ENCODE assay signal across 8 cellular contexts in the genomic region with DNA sequence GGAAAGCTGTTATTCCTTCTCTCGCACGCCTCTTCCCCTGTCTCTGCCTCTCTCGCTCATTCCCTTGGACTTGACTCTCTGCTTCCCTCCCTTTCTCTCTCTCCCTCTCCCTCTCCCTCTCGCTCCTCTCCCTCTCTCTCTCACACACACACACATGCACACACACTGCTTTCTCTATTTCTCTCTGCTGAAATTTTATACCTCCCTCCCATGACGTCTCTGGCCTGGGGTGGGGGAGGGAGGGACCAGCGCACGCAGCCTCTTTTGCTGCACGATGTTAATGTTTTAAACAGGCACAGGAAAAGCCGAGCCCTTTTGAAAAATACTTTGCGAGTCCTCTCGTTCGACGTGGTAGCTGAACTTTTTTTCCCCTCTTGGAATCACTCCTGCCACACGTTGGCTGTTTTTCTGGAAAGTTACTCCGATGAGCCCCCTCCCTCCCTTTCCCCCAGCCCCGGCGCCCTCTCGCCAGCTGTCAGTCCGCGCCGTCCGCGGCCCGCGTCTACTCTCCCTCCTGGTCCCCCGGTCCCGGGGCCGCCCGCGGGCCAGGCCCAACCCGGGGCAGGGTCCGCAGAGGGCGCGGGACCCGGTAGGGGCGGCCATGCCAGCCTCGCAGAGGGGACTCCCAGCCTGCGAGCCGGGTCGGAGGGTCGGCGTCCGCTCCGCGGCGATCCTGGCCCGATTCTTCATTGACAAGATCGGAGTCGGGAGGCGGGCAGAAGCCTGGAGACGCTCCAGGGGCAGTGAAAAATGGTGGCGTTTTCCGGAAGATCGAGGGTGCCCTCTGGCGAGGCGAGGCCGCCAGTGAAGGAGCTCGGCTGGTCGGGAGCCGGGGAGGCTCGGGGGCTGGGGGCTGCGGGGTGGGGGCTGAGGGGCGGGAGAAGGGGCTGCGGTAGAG. TPM values are rescaled to one million over a fixed set of nuclear protein-coding genes. Genes with fewer than 3 reads are reported as not detected.
A peak's percentile ranks its signal among the peaks of the same experiment; 100 is the strongest.
DNase-seq lines count a peak whose midpoint lies in the region; ATAC-seq and TF ChIP-seq lines count a peak whose summit lies in the region.

A gene (minus strand): TSS at position 170 of the 898 bp plus-strand sequence. CDS start 1,102 bp downstream, outside the sequence.

- CTCF ChIA-PET in AG04450 (lab: Charles Lee): interaction anchor here (0.5 to 21.2 kb wide), 47 partner anchors 8 to 687 kb away, joined by 3 to 484 read pairs (median 4); a partner anchor contains a TSS

- no peaks in the 10 kb centered on the region for H3K36me3 Mint-ChIP-seq in endodermal cell (ENCODE audit: low read depth)

- no peaks in the 10 kb centered on the region for H3K9me3 Mint-ChIP-seq in endodermal cell

- POLR2A ChIA-PET in AG04450 (lab: Yijun Ruan, JAX): interaction anchor here (0.9 to 2.1 kb wide), 7 partner anchors 76 to 273 kb away, joined by 3 to 16 read pairs (median 8); no protein-coding TSS in a partner anchor

- no peaks in the 10 kb centered on the region for H3K36me3 ChIP-seq in HUES6 (ENCODE audit: control insufficient read depth, insufficient read depth, low read length)
- no peaks in the 10 kb centered on the region for H3K36me3 ChIP-seq in endodermal cell (ENCODE audit: control insufficient read depth, insufficient read depth, low read length)
- H3K36me3 ChIP-seq in mesodermal cell (ENCODE audit: control insufficient read depth, insufficient read depth, low read length): no peaks in the 10 kb centered on the region

- H3K4me3 Mint-ChIP-seq in endodermal cell: peak within 1 kb of the TSS; percentile 67

- H3K27me3 Mint-ChIP-seq in endodermal cell (ENCODE audit: insufficient read depth): peaks cover 30% of the 10 kb centered on the region

- DNase-seq in AG04450 (ENCODE audit: low read depth, low spot score): peak; percentile 85
- peak; percentile 67 for DNase-seq in NOMO-1 treated with dmso at 0.1 percent for 144 hours (lab: John Stamatoyannopoulos, UW; ENCODE audit: unreplicated experiment)
- DNase-seq in activated CD8-positive, alpha-beta memory T cell treated with anti-CD3 and anti-CD28 coated beads, Interleukin-2, amount 50 U/mL, for 4 hours: peak; percentile 77
- peak; percentile 95 for DNase-seq in endodermal cell
- peak; percentile 39 for DNase-seq in stimulated activated CD8-positive, alpha-beta memory T cell treated with anti-CD3 and anti-CD28 coated beads, Interleukin-12 subunit alpha, Interleukin-12 subunit beta, amount 100 ng/mL, for 24 hours (ENCODE audit: extremely low read depth)

- peak within 1 kb of the TSS; percentile 61 for H3K27ac Mint-ChIP-seq in endodermal cell

- H3K9me3 ChIP-seq in AG04450 (ENCODE audit: control insufficient read depth, insufficient read depth, low read length) (no peaks in the 10 kb centered on the region), HUES6 (ENCODE audit: control insufficient read depth, insufficient read depth, low read depth, low read length) (no peaks in the 10 kb centered on the region), endodermal cell (ENCODE audit: control insufficient read depth, low read length) (no peaks in the 10 kb centered on the region), mesodermal cell (ENCODE audit: control insufficient read depth, low read length) (no peaks in the 10 kb centered on the region)

- H3K4me1 Mint-ChIP-seq in endodermal cell: peaks cover 70% of the 10 kb centered on the region

- H3K27me3 ChIP-seq in AG04450 (ENCODE audit: control insufficient read depth, insufficient read depth, low read length) (peaks cover 3% of the 10 kb centered on the region), HUES6 (ENCODE audit: control insufficient read depth, insufficient read depth, low read length) (peaks cover 28% of the 10 kb centered on the region), endodermal cell (ENCODE audit: control insufficient read depth, insufficient read depth, low read length, poor library complexity, severe bottlenecking) (peaks cover 7% of the 10 kb centered on the region)

- TF ChIP-seq CTCF in AG04450 (IDR thresholded peaks at IDR 0.05; ENCODE audit: low read depth, low read length) (peak; percentile 65), endodermal cell (conservative IDR thresholded peaks at IDR 0.05) (peak; percentile 82)

- H3K9ac ChIP-seq in HUES6 (ENCODE audit: low read length) (peak within 1 kb of the TSS; percentile 18), endodermal cell (ENCODE audit: extremely low read depth, low read length, poor library complexity, severe bottlenecking) (peak within 1 kb of the TSS; percentile 6)

- H3K4me3 ChIP-seq in AG04450 (ENCODE audit: low read depth, low read length) (peak within 1 kb of the TSS; percentile 66), HUES6 (ENCODE audit: low read depth, low read length) (peak within 1 kb of the TSS; percentile 63), endodermal cell (ENCODE audit: low read length) (peak within 1 kb of the TSS; percentile 79), mesodermal cell (ENCODE audit: extremely low read depth, insufficient read depth, low read length, poor library complexity, severe bottlenecking) (peak within 1 kb of the TSS; percentile 66)

- peaks cover 26% of the 10 kb centered on the region for H3K4me1 ChIP-seq in HUES6 (ENCODE audit: control insufficient read depth, insufficient read depth, low read length)
- peaks cover 7% of the 10 kb centered on the region for H3K4me1 ChIP-seq in endodermal cell (ENCODE audit: control insufficient read depth, insufficient read depth, low read length)
- H3K4me1 ChIP-seq in mesodermal cell (ENCODE audit: control insufficient read depth, insufficient read depth, low read length, poor library complexity, severe bottlenecking): peaks cover 26% of the 10 kb centered on the region

- peak; percentile 44 for ATAC-seq in GM19035 (IDR thresholded peaks at IDR 0.05; ENCODE audit: unreplicated experiment)

- H3K27ac ChIP-seq in AG04450 (ENCODE audit: low read depth, low read length) (peak within 1 kb of the TSS; percentile 74), HUES6 (ENCODE audit: low read depth, low read length) (no peak within 1 kb of the TSS), endodermal cell (ENCODE audit: low read depth, low read length) (no peak within 1 kb of the TSS), mesodermal cell (ENCODE audit: low read depth, low read length, severe bottlenecking) (peak within 1 kb of the TSS; percentile 49)

- 1 to 3% methylated on average over 17 to 58 of the region's 64 CpGs for WGBS in endodermal cell (ENCODE audit: insufficient coverage in 1 of 2, insufficient read length in 1 of 2), 2 experiments
- WGBS in mesodermal cell (ENCODE audit: insufficient coverage in 2 of 2), 2 experiments: 1 to 2% methylated on average over 34 to 52 of the region's 64 CpGs

RNA-seq across cellular contexts. Expression of the gene that starts here (rescaled TPM):
- polyA plus RNA-seq in AG04450 (2011; rRNA removed): 3.3 and 3.6 TPM in 2 replicates
- 4.9 and 5.7 TPM in 2 replicates for polyA minus RNA-seq in AG04450 (2011; rRNA and poly(A)+ RNA removed)
- 1 to 10 TPM; 6.1 to 6.8 TPM for total RNA-seq in endodermal cell
- 2.5 TPM for polyA plus RNA-seq in endodermal cell (2013, experiment 1 of 2)
- polyA plus RNA-seq in endodermal cell (2013, experiment 2 of 2): 3.6 TPM
- 3.8 TPM for polyA plus RNA-seq in mesodermal cell (2013, experiment 1 of 2)
- 3.4 TPM for polyA plus RNA-seq in mesodermal cell (2013, experiment 2 of 2)

Comparison
In these comparisons a context has a peak if more than half of its experiments do, and no peak if none do; other contexts are left out.
1. DNase-seq: peak in every context shown above with its lines; median percentile 95 in endodermal cell; 85 in AG04450; 77 in activated CD8-positive, alpha-beta memory T cell treated with anti-CD3 and anti-CD28 coated beads, Interleukin-2, amount 50 U/mL, for 4 hours; 67 in NOMO-1 treated with dmso at 0.1 percent for 144 hours; 39 in stimulated activated CD8-positive, alpha-beta memory T cell treated with anti-CD3 and anti-CD28 coated beads, Interleukin-12 subunit alpha, Interleukin-12 subunit beta, amount 100 ng/mL, for 24 hours.
2. H3K27ac ChIP-seq: peak in AG04450 (single experiment) and mesodermal cell (single experiment); none in HUES6 (single experiment) and endodermal cell (single experiment).
3. Peak in every context shown above with its lines, with median percentiles within 50 percentile points of each other: H3K4me3 ChIP-seq.